In the genomic region with DNA sequence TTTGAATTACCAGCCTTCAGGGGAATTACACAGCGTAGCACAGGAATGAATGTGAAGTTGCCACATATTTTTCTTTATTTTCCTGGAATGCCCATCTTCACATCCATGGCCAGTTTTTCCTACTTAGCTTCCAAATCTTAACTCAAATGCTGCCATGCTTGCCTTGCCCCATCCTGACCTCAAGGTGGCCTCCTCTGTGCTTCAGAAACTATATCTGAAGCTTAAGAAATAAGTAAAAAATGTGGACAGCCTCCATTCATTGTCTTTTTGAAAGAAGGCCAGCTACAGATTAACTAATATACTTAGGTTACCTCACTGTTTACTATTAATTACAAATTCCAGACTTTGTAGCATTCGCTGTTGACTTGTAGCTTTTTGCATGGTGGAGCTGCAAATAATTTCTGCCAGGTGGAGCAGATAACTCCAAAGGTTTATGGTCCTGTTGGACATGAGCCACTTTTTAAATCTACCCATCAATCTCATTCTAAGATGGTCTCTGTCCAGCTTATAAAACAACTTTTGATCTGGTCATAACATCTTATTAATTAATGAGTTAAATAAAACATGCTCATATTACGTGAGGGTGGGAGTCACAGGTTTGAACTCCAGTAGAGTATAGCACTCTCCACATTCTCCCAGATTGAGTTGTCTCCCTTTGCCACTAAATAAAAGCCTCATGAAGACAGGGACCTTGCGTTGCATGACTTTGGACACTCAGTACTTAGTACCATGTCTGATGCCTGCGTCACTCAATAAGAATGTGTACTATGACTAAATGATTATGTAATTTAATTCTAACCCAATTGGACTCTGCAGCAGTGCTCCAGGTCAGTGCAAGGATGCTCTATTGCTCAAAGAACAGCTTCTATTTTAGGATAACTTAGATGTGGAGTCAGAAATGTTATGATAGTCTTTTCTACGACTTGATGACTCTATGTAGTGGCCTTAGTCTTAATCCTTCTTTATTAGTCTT, we compare ENCODE assay signal across 9 cellular contexts.
A peak's percentile ranks its signal among the peaks of the same experiment; 100 is the strongest.
DNase-seq lines count a peak whose midpoint lies in the region; ATAC-seq and TF ChIP-seq lines count a peak whose summit lies in the region.
"Had no signal": no experiment of that assay in that cellular context is flagged by ENCODE, and none has a peak within 500 bp of the region (broad histone marks: within the 10 kb centered on the region; RNA-seq: fewer than 3 reads in every experiment).

No MANE protein-coding gene starts in this region.

- H3K4me1 Mint-ChIP-seq in glutamatergic neuron (ENCODE audit: low read depth, unreplicated experiment): peaks cover 34% of the 10 kb centered on the region

- H3K27ac ChIP-seq in AG04450 (ENCODE audit: low read depth, low read length): no peak overlapping the region
- peak overlapping the region; percentile 83 to 88 for H3K27ac ChIP-seq in SK-N-SH (ENCODE audit: low read depth in 2 of 2, low read length in 1 of 2)

- no peaks in the 10 kb centered on the region for H3K36me3 ChIP-seq in SK-N-SH (replicated peaks in 1 of 2; ENCODE audit: control insufficient read depth in 1 of 2, insufficient read depth in 2 of 2, low read length in 1 of 2)

- H3K9ac ChIP-seq in SK-N-SH: no peak overlapping the region

- peak; percentile 50 for TF ChIP-seq RAD21 in SK-N-SH (IDR thresholded peaks at IDR 0.05; ENCODE audit: low read length)

- peaks cover 30% of the 10 kb centered on the region for H3F3A ChIP-seq in SK-N-SH (replicated peaks; ENCODE audit: insufficient read depth)

- no peaks in the 10 kb centered on the region for H3K79me2 ChIP-seq in SK-N-SH (ENCODE audit: insufficient read depth)

- H3K9me3 ChIP-seq in AG04450 (ENCODE audit: control insufficient read depth, insufficient read depth, low read length) (no peaks in the 10 kb centered on the region), SK-N-SH (no peaks in the 10 kb centered on the region)

- H3K27ac Mint-ChIP-seq in glutamatergic neuron (ENCODE audit: unreplicated experiment): peak overlapping the region; percentile 95
- H3K27ac Mint-ChIP-seq: T-helper 1 cell treated with Interleukin-12 subunit alpha and Interleukin-12 subunit beta and Interleukin-4 antibody, amounts not matched to agents 30 μg/mL and 1 μg/mL, for 36 hours had no signal

- H2AFZ ChIP-seq in SK-N-SH (ENCODE audit: low read depth): no peak overlapping the region; the same call in 1 of the 2 replicates

- H3K9me3 Mint-ChIP-seq in glutamatergic neuron (ENCODE audit: unreplicated experiment): no peaks in the 10 kb centered on the region
- H3K9me3 Mint-ChIP-seq: T-helper 1 cell treated with Interleukin-12 subunit alpha and Interleukin-12 subunit beta and Interleukin-4 antibody, amounts not matched to agents 30 μg/mL and 1 μg/mL, for 36 hours had no signal

- no peaks in the 10 kb centered on the region for H3K9me2 ChIP-seq in SK-N-SH

- no peaks in the 10 kb centered on the region for H3K36me3 Mint-ChIP-seq in glutamatergic neuron (ENCODE audit: unreplicated experiment)

- POLR2A ChIA-PET in AG04450 (lab: Yijun Ruan, JAX) (interaction anchor here (0.7 to 1.0 kb wide), 4 partner anchors 69 to 485 kb away, joined by 3 to 4 read pairs (median 3); no protein-coding TSS in a partner anchor), SK-N-SH (lab: Yijun Ruan, JAX) (no interaction called here)

- DNase-seq in AG04450 (ENCODE audit: low read depth, low spot score): no peak
- no peak for DNase-seq in SK-N-SH
- DNase-seq in glutamatergic neuron: no peak
- no peak for DNase-seq in activated CD4-positive, CD25-positive, alpha-beta regulatory T cell (lab: John Stamatoyannopoulos, UW)
- DNase-seq in activated CD8-positive, alpha-beta memory T cell treated with anti-CD3 and anti-CD28 coated beads, Interleukin-2, amount 50 U/mL, for 48 hours: no peak

- H3K4me3 ChIP-seq in AG04450 (ENCODE audit: low read depth, low read length) (no peak overlapping the region), SK-N-SH (ENCODE audit: low read depth in 2 of 2, low read length in 1 of 2) (no peak overlapping the region)

- WGBS in SK-N-SH (ENCODE audit: low lambda C conversion rate): 91% methylated on average over 6 of the region's 6 CpGs

- H4K20me1 ChIP-seq in SK-N-SH (ENCODE audit: insufficient read depth): no peaks in the 10 kb centered on the region

- CTCF ChIA-PET in AG04450 (lab: Charles Lee): interaction anchor here (0.6 to 2.3 kb wide), 11 partner anchors 7 to 1511 kb away, joined by 3 to 10 read pairs (median 3); no protein-coding TSS in a partner anchor
- CTCF ChIA-PET in SK-N-SH (lab: Yijun Ruan, JAX): interaction anchor here (0.6 to 1.0 kb wide), 6 partner anchors 8 to 345 kb away, joined by 3 read pairs; no protein-coding TSS in a partner anchor

- H3K27me3 ChIP-seq in AG04450 (ENCODE audit: control insufficient read depth, insufficient read depth, low read length) (no peaks in the 10 kb centered on the region), SK-N-SH (ENCODE audit: insufficient read depth) (no peaks in the 10 kb centered on the region)

- TF ChIP-seq CTCF in AG04450 (IDR thresholded peaks at IDR 0.05; ENCODE audit: low read depth, low read length): peak; percentile 49
- TF ChIP-seq CTCF in SK-N-SH (IDR thresholded peaks at IDR 0.05): peak; percentile 51
- peak; percentile 50 for TF ChIP-seq CTCF in glutamatergic neuron (IDR thresholded peaks at IDR 0.05; ENCODE audit: partially characterized antibody, unreplicated experiment)

- peaks cover 33 to 56% of the 10 kb centered on the region in 2 experiments; a peak in 3 of 4 replicates for H3K4me1 ChIP-seq in SK-N-SH (ENCODE audit: control insufficient read depth in 1 of 2, insufficient read depth in 2 of 2, low read depth in 1 of 2, low read length in 1 of 2)

- H3K4me2 ChIP-seq in SK-N-SH: no peak overlapping the region

- TF ChIP-seq EP300 in SK-N-SH (IDR thresholded peaks at IDR 0.05; ENCODE audit: borderline replicate concordance in 1 of 2, low read depth in 1 of 2, low read length in 1 of 2): no peak

- H3K27me3 Mint-ChIP-seq in glutamatergic neuron (ENCODE audit: unreplicated experiment): peaks cover 2% of the 10 kb centered on the region

- no peak overlapping the region for H3K4me3 Mint-ChIP-seq in glutamatergic neuron (ENCODE audit: unreplicated experiment)
- H3K4me3 Mint-ChIP-seq: T-helper 1 cell treated with Interleukin-12 subunit alpha and Interleukin-12 subunit beta and Interleukin-4 antibody, amounts not matched to agents 30 μg/mL and 1 μg/mL, for 36 hours had no signal

- peak; percentile 45 for ATAC-seq in GM21786 (IDR thresholded peaks at IDR 0.05; ENCODE audit: unreplicated experiment)
- ATAC-seq in HG03196 (IDR thresholded peaks at IDR 0.05; ENCODE audit: unreplicated experiment): no peak
- ATAC-seq in GM21526 (IDR thresholded peaks at IDR 0.05; ENCODE audit: low FRiP score, unreplicated experiment): no peak

TF ChIP-seq in SK-N-SH, 30 proteins besides CTCF, POLR2A, EP300 and RAD21:
- TF ChIP-seq MEF2A (IDR thresholded peaks at IDR 0.05; ENCODE audit: borderline replicate concordance, low read depth): no peak
- TF ChIP-seq RFX5 (IDR thresholded peaks at IDR 0.05; ENCODE audit: low read length): no peak
- no peak for TF ChIP-seq CHD2 (IDR thresholded peaks at IDR 0.05; ENCODE audit: low read length, partially characterized antibody)
- TF ChIP-seq, protein P1, sequence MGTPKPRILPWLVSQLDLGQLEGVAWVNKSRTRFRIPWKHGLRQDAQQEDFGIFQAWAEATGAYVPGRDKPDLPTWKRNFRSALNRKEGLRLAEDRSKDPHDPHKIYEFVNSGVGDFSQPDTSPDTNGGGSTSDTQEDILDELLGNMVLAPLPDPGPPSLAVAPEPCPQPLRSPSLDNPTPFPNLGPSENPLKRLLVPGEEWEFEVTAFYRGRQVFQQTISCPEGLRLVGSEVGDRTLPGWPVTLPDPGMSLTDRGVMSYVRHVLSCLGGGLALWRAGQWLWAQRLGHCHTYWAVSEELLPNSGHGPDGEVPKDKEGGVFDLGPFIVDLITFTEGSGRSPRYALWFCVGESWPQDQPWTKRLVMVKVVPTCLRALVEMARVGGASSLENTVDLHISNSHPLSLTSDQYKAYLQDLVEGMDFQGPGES (IDR thresholded peaks at IDR 0.05; ENCODE audit: low read depth, low read length): no peak
- TF ChIP-seq YY1 (IDR thresholded peaks at IDR 0.05; ENCODE audit: low read depth): peak; percentile 67; the same call in 1 of the 2 replicates
- peak; percentile 33; the same call in 1 of the 2 replicates for TF ChIP-seq SMC3 (IDR thresholded peaks at IDR 0.05; ENCODE audit: low read depth, low read length)
